1 cellular context compared by ENCODE assay signal in the genomic region with DNA sequence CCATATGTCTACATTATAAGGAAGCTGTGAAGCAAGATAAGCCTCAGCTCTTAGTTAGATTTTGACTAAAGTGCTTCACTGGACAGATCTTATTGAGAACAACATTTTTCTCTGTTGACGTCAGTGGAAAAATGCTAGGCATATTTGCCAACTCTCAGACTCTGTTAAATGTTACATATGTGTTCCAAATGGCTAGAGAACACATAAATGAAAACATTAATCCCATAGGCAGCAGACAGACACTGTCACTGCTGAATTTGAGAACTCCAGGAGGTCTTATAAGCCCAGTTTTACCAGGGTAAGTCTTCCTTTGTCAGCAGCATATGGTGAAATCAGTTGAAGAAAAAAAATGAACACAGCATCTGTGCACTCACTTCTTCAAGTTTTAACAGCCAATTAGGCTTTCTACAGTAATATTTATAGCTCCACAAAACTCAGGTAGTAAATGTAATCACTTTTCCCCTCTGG.
TF ChIP-seq lines count a peak whose summit lies in the region.

No MANE protein-coding gene starts in this region.

TF ChIP-seq in IMR-90, 13 proteins besides CTCF, POLR2A, EP300 and RAD21:
- no peak for TF ChIP-seq BHLHE40 (IDR thresholded peaks at IDR 0.05; ENCODE audit: low read depth, low read length)
- TF ChIP-seq MXI1 (IDR thresholded peaks at IDR 0.05; ENCODE audit: borderline replicate concordance, low read depth, low read length), result no peak
- TF ChIP-seq SMC3 (IDR thresholded peaks at IDR 0.05; ENCODE audit: low read depth, low read length), result no peak
- TF ChIP-seq RCOR1 (IDR thresholded peaks at IDR 0.05; ENCODE audit: insufficient replicate concordance, low read length), result no peak
- TF ChIP-seq MAZ (IDR thresholded peaks at IDR 0.05; ENCODE audit: borderline replicate concordance, low read depth, low read length), result no peak
- no peak; the same call in 1 of the 2 replicates for TF ChIP-seq CEBPB (IDR thresholded peaks at IDR 0.05; ENCODE audit: low read depth, low read length)
